Comparison of ENCODE assay signal across 13 cellular contexts in genomic region chrX:72258174-72258573, GRCh38. TPM values are rescaled to one million over a fixed set of nuclear protein-coding genes. Genes with fewer than 3 reads are reported as not detected.
DNase-seq lines count a peak whose midpoint lies in the region; ATAC-seq, FAIRE-seq and TF ChIP-seq lines count a peak whose summit lies in the region.
"Had no signal": no experiment of that assay in that cellular context is flagged by ENCODE, and none has a peak within 500 bp of the region (broad histone marks: within the 10 kb centered on the region; RNA-seq: fewer than 3 reads in every experiment).

No MANE protein-coding gene starts in this region.

- H2AFZ ChIP-seq in astrocyte (ENCODE audit: low read depth, low read length): no peak overlapping the region

- H3K4me1 Mint-ChIP-seq in astrocyte (ENCODE audit: low read depth, unreplicated experiment): peaks cover 11% of the 10 kb centered on the region

- H4K20me1 ChIP-seq in astrocyte (ENCODE audit: insufficient read depth, low read length): no peaks in the 10 kb centered on the region

- H3K9ac ChIP-seq in astrocyte (ENCODE audit: low read length): no peak overlapping the region

- peaks cover 4% of the 10 kb centered on the region for H3K27me3 ChIP-seq in astrocyte (ENCODE audit: insufficient read depth, low read length)

- no peaks in the 10 kb centered on the region for H3K79me2 ChIP-seq in astrocyte (ENCODE audit: insufficient read depth, low read length)

- H3K4me3 ChIP-seq in astrocyte (ENCODE audit: insufficient read depth, low read depth, low read length): no peak overlapping the region
- H3K4me3 ChIP-seq: adrenal gland, stomach had no signal

- no peaks in the 10 kb centered on the region for H3K9me3 Mint-ChIP-seq in astrocyte (ENCODE audit: unreplicated experiment)

- DNase-seq in DMS53 (lab: John Stamatoyannopoulos, UW) (peak; percentile 75), LHCN-M2 (ENCODE audit: low read depth) (peak; percentile 70), astrocyte (ENCODE audit: low read depth) (peak; percentile 62), kidney tubule cell (ENCODE audit: low spot score) (peak; percentile 81), NCI-H146 (lab: John Stamatoyannopoulos, UW) (no peak), SW 1271 (lab: John Stamatoyannopoulos, UW) (no peak)
- no peak for DNase-seq in effector CD8-positive, alpha-beta T cell (lab: John Stamatoyannopoulos, UW)
- DNase-seq: adrenal gland, DMS79, H9, stomach had no signal

- no peak overlapping the region for H3K27ac ChIP-seq in astrocyte (ENCODE audit: low read depth, low read length)
- H3K27ac ChIP-seq: adrenal gland, RWPE1, stomach had no signal

- no peaks in the 10 kb centered on the region for H3K36me3 ChIP-seq in astrocyte (ENCODE audit: insufficient read depth, low read length)
- H3K36me3 ChIP-seq: adrenal gland, stomach had no signal

- FAIRE-seq in astrocyte (lab: Jason Lieb, UNC): peak; percentile 95

- H3K4me2 ChIP-seq in astrocyte (ENCODE audit: low read length): peak overlapping the region; percentile 37

- no peak overlapping the region for H3K4me3 Mint-ChIP-seq in astrocyte (ENCODE audit: unreplicated experiment)
- H3K4me3 Mint-ChIP-seq: H9 had no signal

- H3K27ac Mint-ChIP-seq in astrocyte (ENCODE audit: unreplicated experiment): no peak overlapping the region
- H3K27ac Mint-ChIP-seq: H9 had no signal

- ATAC-seq in HG03045 (IDR thresholded peaks at IDR 0.05; ENCODE audit: unreplicated experiment): no peak

- no peaks in the 10 kb centered on the region for H3K9me3 ChIP-seq in astrocyte (ENCODE audit: insufficient read depth, low read depth, low read length)
- H3K9me3 ChIP-seq: adrenal gland, stomach had no signal

- peaks cover 2% of the 10 kb centered on the region for H3K36me3 Mint-ChIP-seq in astrocyte (ENCODE audit: low read depth, unreplicated experiment)

- no peak for TF ChIP-seq CTCF in astrocyte (IDR thresholded peaks at IDR 0.05; ENCODE audit: insufficient read depth, low read depth, low read length)

- peaks cover 7% of the 10 kb centered on the region for H3K27me3 Mint-ChIP-seq in astrocyte (ENCODE audit: low read depth, unreplicated experiment)

- H3K4me1 ChIP-seq in astrocyte (ENCODE audit: insufficient read depth, low read length): peaks cover 17% of the 10 kb centered on the region
- H3K4me1 ChIP-seq: adrenal gland had no signal

RNA-seq across cellular contexts. Expression of gene RPS4X, which starts 18.9 kb away (rescaled TPM):
- total RNA-seq in LHCN-M2 (2014; rRNA removed) (662 and 734 TPM in 2 replicates), astrocyte (565 and 626 TPM in 2 replicates)
- polyA plus RNA-seq in LHCN-M2 (2012): 926 TPM

RNA-seq across cellular contexts. Expression of gene ERCC6L, which starts 19.3 kb away (rescaled TPM):
- total RNA-seq in LHCN-M2 (2014; rRNA removed): 15.3 and 18.0 TPM in 2 replicates
- 2.4 TPM for polyA plus RNA-seq in LHCN-M2 (2012)
- total RNA-seq in astrocyte: 0.55 and 1.0 TPM in 2 replicates

RNA-seq across cellular contexts. Expression of gene CITED1, which starts 47.5 kb away (rescaled TPM):
- total RNA-seq in LHCN-M2 (2014; rRNA removed): 0.17 and 1.0 TPM in 2 replicates
- polyA plus RNA-seq in LHCN-M2 (2012): 0.12 TPM
- 0.75 TPM in 1 of 2 replicates, not detected in the other for total RNA-seq in astrocyte

Comparison
In these comparisons a context has a peak if more than half of its experiments do, and no peak if none do; other contexts are left out.
1. DNase-seq: peak in DMS53 (single experiment), LHCN-M2 (single experiment), astrocyte (single experiment) and kidney tubule cell (single experiment); none in effector CD8-positive, alpha-beta T cell (single experiment), NCI-H146 (single experiment) and SW 1271 (0 of 2).